ENCODE assay signal across 25 cellular contexts in the genomic region with DNA sequence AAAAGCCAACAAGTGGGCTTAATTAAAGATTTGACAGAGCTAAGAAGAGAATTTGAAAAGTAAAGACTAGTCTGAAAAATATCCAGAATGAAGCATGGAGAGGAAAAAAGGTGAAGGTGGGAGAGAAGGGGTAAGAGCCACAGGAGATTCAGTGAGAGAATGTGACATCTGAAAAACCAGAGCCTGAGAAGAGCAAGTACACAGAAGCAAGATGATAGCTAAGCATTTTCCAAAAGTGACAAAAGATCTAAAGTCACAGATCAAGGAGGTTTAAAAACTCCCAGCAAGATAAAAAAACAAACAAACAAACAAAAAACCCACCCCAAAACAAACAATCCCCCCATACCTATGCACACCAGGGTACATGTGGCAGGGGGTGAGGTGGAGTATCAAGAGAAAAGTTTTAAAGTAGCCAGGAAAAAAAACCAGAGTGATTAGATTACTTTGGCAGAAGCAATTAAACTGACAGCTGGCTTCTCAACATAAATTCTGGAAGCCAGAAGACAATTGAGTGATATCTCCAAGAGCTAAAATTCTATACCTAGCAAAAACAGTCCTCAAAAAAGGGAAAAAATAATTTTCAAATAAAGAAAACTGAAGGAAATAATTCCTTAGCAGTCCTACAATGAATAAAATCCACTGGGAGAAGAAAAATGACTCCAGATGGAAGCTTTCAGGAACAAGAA.
A peak's percentile ranks its signal among the peaks of the same experiment; 100 is the strongest.
DNase-seq lines count a peak whose midpoint lies in the region; ATAC-seq and TF ChIP-seq lines count a peak whose summit lies in the region.
"Had no signal": no experiment of that assay in that cellular context is flagged by ENCODE, and none has a peak within 500 bp of the region (broad histone marks: within the 10 kb centered on the region; RNA-seq: fewer than 3 reads in every experiment).

No MANE protein-coding gene starts in this region.

- no peaks in the 10 kb centered on the region for H3K9me3 Mint-ChIP-seq in CD4-positive, alpha-beta T cell
- no peaks in the 10 kb centered on the region for H3K9me3 Mint-ChIP-seq in endothelial cell (ENCODE audit: unreplicated experiment)
- H3K9me3 Mint-ChIP-seq: activated T-helper 1 cell treated with anti-CD3 and anti-CD28 coated beads, Interleukin-12 subunit alpha, Interleukin-12 subunit beta, Interleukin-2, Interleukin-4 antibody, amounts not matched to agents 30 ng/mL and 10 ng/mL and 1 ng/mL, durations not matched to agents 14 hours and 24 hours and 36 hours; dendritic cell treated with granulocyte-macrophage colony-stimulating factor and Interleukin-4, amounts not matched to agents 40 ng/mL and 50 ng/mL, for 4 days had no signal

- peaks cover 67% of the 10 kb centered on the region for H3K36me3 Mint-ChIP-seq in CD4-positive, alpha-beta T cell (ENCODE audit: low read depth)
- peaks cover 3% of the 10 kb centered on the region for H3K36me3 Mint-ChIP-seq in endothelial cell (ENCODE audit: low read depth, unreplicated experiment)

- H3K9ac ChIP-seq in BLaER1 treated with 17β-estradiol and CSF1 and Interleukin-3, amounts not matched to agents 10 nM and 100 nM: peak overlapping the region in 2 of 11 experiments; percentile 40 to 47; a peak in 3 of 22 replicates
- H3K9ac ChIP-seq: KMS-11 had no signal

- H3K36me3 ChIP-seq in BLaER1 treated with 17β-estradiol and CSF1 and Interleukin-3, amounts not matched to agents 10 nM and 100 nM: peaks cover 13 to 50% (median 28%) of the 10 kb centered on the region in 11 experiments
- H3K36me3 ChIP-seq: thoracic aorta had no signal

- no peaks in the 10 kb centered on the region for H4K20me1 ChIP-seq in BLaER1 treated with 17β-estradiol and CSF1 and Interleukin-3, amounts not matched to agents 10 nM and 100 nM

- H3K27me3 ChIP-seq in BLaER1 treated with 17β-estradiol and CSF1 and Interleukin-3, amounts not matched to agents 10 nM and 100 nM: no peaks in the 10 kb centered on the region
- H3K27me3 ChIP-seq in CD4-positive, alpha-beta T cell (ENCODE audit: control insufficient read depth, insufficient read depth, low read length): no peaks in the 10 kb centered on the region
- H3K27me3 ChIP-seq: ascending aorta, hepatocyte had no signal

- intact Hi-C loops in CD4-positive, alpha-beta T cell (cut with DNase I, micrococcal nuclease): no loop called here

- H3K4me1 Mint-ChIP-seq in CD4-positive, alpha-beta T cell (ENCODE audit: low read depth): peaks cover 85% of the 10 kb centered on the region
- H3K4me1 Mint-ChIP-seq in endothelial cell (ENCODE audit: unreplicated experiment): peaks cover 19% of the 10 kb centered on the region

- peaks cover 18 to 62% (median 38%) of the 10 kb centered on the region in 10 experiments for H3K4me1 ChIP-seq in BLaER1 treated with 17β-estradiol and CSF1 and Interleukin-3, amounts not matched to agents 10 nM and 100 nM

- ATAC-seq in CD4-positive, alpha-beta T cell (ENCODE audit: poor library complexity): no peak
- ATAC-seq: left cardiac atrium; PC-3; stimulated activated naive CD8-positive, alpha-beta T cell treated with anti-CD3 and anti-CD28 coated beads, Interleukin-15, Interleukin-2, amounts not matched to agents 100 U/mL and 50 U/mL, for 24 hours had no signal

- H3K27ac ChIP-seq in BLaER1 treated with 17β-estradiol and CSF1 and Interleukin-3, amounts not matched to agents 10 nM and 100 nM: peak overlapping the region in 7 of 11 experiments; percentile 1 to 78 (median 37); a peak in 8 of 22 replicates
- no peak overlapping the region for H3K27ac ChIP-seq in CD4-positive, alpha-beta T cell (ENCODE audit: low read depth, low read length)
- H3K27ac ChIP-seq: ascending aorta, hepatocyte, KMS-11, thoracic aorta had no signal

- 0 out of 22 replicates have a peak, but pooled peaks cover 0 to 4% (median 0%) of the 10 kb centered on the region in 11 experiments for H3K9me3 ChIP-seq in BLaER1 treated with 17β-estradiol and CSF1 and Interleukin-3, amounts not matched to agents 10 nM and 100 nM (replicated peaks in 1 of 11)
- H3K9me3 ChIP-seq in CD4-positive, alpha-beta T cell (ENCODE audit: control insufficient read depth, low read length): no peaks in the 10 kb centered on the region
- H3K9me3 ChIP-seq: ascending aorta, thoracic aorta had no signal

- peak overlapping the region in 5 of 11 experiments; percentile 62 to 80 (median 69); a peak in 6 of 22 replicates for H3K4me2 ChIP-seq in BLaER1 treated with 17β-estradiol and CSF1 and Interleukin-3, amounts not matched to agents 10 nM and 100 nM
- H3K4me2 ChIP-seq: hepatocyte, KMS-11 had no signal

- H3K4me3 Mint-ChIP-seq in CD4-positive, alpha-beta T cell: no peak overlapping the region
- H3K4me3 Mint-ChIP-seq in endothelial cell (ENCODE audit: unreplicated experiment): no peak overlapping the region
- H3K4me3 Mint-ChIP-seq: activated T-helper 1 cell treated with anti-CD3 and anti-CD28 coated beads, Interleukin-12 subunit alpha, Interleukin-12 subunit beta, Interleukin-2, Interleukin-4 antibody, amounts not matched to agents 30 ng/mL and 10 ng/mL and 1 ng/mL, durations not matched to agents 14 hours and 24 hours and 36 hours; dendritic cell treated with granulocyte-macrophage colony-stimulating factor and Interleukin-4, amounts not matched to agents 40 ng/mL and 50 ng/mL, for 4 days had no signal

- H3K27me3 Mint-ChIP-seq in CD4-positive, alpha-beta T cell: no peaks in the 10 kb centered on the region
- H3K27me3 Mint-ChIP-seq in endothelial cell (ENCODE audit: unreplicated experiment): no peaks in the 10 kb centered on the region
- H3K27me3 Mint-ChIP-seq: dendritic cell treated with granulocyte-macrophage colony-stimulating factor and Interleukin-4, amounts not matched to agents 40 ng/mL and 50 ng/mL, for 4 days had no signal

- CTCF ChIA-PET in CD4-positive, alpha-beta T cell (lab: Charles Lee): interaction anchor here (0.7 to 4.0 kb wide), 6 partner anchors 8 to 99 kb away, joined by 3 to 15 read pairs (median 4); no protein-coding TSS in a partner anchor

- POLR2A ChIA-PET in CD4-positive, alpha-beta T cell (lab: Charles Lee): interaction anchor here (0.7 to 1.5 kb wide), 7 partner anchors 8 to 129 kb away, joined by 3 to 7 read pairs (median 4); no protein-coding TSS in a partner anchor

- no peak for TF ChIP-seq CTCF in CD4-positive, alpha-beta T cell (IDR thresholded peaks at IDR 0.05)
- TF ChIP-seq CTCF in endothelial cell (IDR thresholded peaks at IDR 0.05; ENCODE audit: unreplicated experiment): no peak

- H3K27ac Mint-ChIP-seq in CD4-positive, alpha-beta T cell: peak overlapping the region; percentile 31
- H3K27ac Mint-ChIP-seq in endothelial cell (ENCODE audit: unreplicated experiment): peak overlapping the region; percentile 27
- H3K27ac Mint-ChIP-seq: activated T-helper 1 cell treated with anti-CD3 and anti-CD28 coated beads, Interleukin-12 subunit alpha, Interleukin-12 subunit beta, Interleukin-2, Interleukin-4 antibody, amounts not matched to agents 30 ng/mL and 10 ng/mL and 1 ng/mL, durations not matched to agents 14 hours and 24 hours and 36 hours; dendritic cell treated with granulocyte-macrophage colony-stimulating factor and Interleukin-4, amounts not matched to agents 40 ng/mL and 50 ng/mL, for 4 days had no signal

- no peak for DNase-seq in CD4-positive, alpha-beta T cell
- DNase-seq in NCI-H69 (lab: John Stamatoyannopoulos, UW) (peak; percentile 34), endothelial cell (ENCODE audit: low spot score) (no peak), SIG-M5 (lab: John Stamatoyannopoulos, UW) (no peak), GF-D8 (lab: John Stamatoyannopoulos, UW) (no peak)
- no peak for DNase-seq in effector CD8-positive, alpha-beta T cell (lab: John Stamatoyannopoulos, UW)
- DNase-seq: activated CD4-positive, alpha-beta T cell treated with anti-CD3 and anti-CD28 coated beads, Interleukin-2, amount 50 U/mL, for 1 hour; activated naive CD4-positive, alpha-beta T cell treated with anti-CD3 and anti-CD28 coated beads, Interleukin-2, amount 50 U/mL, for 16 hours; caudate nucleus; DMS153; left cardiac atrium; mesenchymal stem cell; MM.1S; NCI-H2029 treated with DMSO at 0.1 percent for 48 hours; occipital lobe; PC-3; stimulated activated naive CD8-positive, alpha-beta T cell treated with anti-CD3 and anti-CD28 coated beads, Interleukin-15, Interleukin-2, amounts not matched to agents 100 U/mL and 50 U/mL, for 24 hours; T1000 had no signal

- no peak overlapping the region for H3K4me3 ChIP-seq in BLaER1 treated with 17β-estradiol and CSF1 and Interleukin-3, amounts not matched to agents 10 nM and 100 nM
- H3K4me3 ChIP-seq: ascending aorta, hepatocyte, thoracic aorta had no signal
